In the genomic region with DNA sequence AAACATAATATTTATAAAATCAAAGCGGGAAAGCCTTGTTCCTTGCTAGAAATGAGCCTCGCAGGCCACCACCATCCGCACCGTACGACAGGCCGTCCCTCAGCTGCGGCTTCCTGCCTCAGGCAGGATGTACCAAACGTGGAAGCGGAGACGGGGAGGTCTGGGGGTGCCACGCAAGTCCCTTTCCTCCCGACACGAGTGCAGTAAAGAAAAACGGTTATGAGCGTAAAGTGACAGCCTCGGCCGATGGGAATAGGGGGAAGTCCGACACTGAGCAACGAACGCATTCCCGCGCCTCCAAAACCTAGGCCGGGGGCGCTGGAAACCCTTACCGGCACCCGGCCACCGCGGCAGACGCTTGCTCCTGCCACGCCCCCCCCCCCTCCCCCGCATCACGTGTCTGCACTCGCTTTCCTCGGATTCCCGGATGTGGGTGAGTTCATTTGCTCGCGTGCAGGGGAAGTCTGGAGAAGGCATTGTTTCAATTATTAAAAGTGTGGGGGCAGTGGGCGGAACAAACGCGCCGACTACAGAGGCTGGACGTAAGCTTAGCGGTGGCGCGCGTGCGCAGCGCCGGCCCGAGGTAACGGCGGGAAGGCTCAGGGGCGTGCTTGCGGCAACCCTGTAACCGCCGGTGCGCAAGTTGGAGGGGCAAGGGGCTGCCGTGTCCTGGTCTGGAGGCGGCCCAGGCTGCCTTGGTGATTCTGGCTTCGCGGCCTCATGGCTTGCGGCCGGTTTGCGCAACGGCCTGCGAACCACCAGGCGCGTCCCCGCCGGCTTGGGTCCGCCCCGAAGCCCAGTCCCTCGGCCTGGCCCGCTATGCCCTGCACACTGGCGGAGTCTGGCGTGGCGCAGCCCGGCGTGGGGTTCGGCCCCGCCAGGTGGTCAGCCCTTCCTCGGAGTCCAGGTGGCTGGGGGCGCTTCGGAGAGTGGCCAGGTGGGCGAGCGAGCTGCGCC, we compare ENCODE assay signal across 8 cellular contexts. TPM values are rescaled to one million over a fixed set of nuclear protein-coding genes. Genes with fewer than 3 reads are reported as not detected.
A peak's percentile ranks its signal among the peaks of the same experiment; 100 is the strongest.
DNase-seq lines count a peak whose midpoint lies in the region; ATAC-seq and TF ChIP-seq lines count a peak whose summit lies in the region.

A gene with protein sequence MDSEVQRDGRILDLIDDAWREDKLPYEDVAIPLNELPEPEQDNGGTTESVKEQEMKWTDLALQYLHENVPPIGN (minus strand): TSS at position 366 of the 957 bp plus-strand sequence. CDS start 3,081 bp downstream, outside the sequence.
A gene (plus strand): TSS at position 438 of the 957 bp plus-strand sequence. CDS start 9,264 bp downstream, outside the sequence.

- H3K4me3 ChIP-seq in GM12865 (ENCODE audit: low read depth, low read length) (peak within 1 kb of the TSS; percentile 95), cardiac muscle cell (peak within 1 kb of the TSS; percentile 69), trophoblast cell (ENCODE audit: low read depth, low read length) (peak within 1 kb of the TSS; percentile 90), transverse colon (peak within 1 kb of the TSS; percentile 72 to 81 (median 78))

- H3K9me3 ChIP-seq in cardiac muscle cell (ENCODE audit: low read depth) (no peaks in the 10 kb centered on the region), trophoblast cell (ENCODE audit: insufficient read depth, low read depth, low read length) (no peaks in the 10 kb centered on the region), transverse colon (no peaks in the 10 kb centered on the region)

- peak within 1 kb of the TSS; percentile 82 for H4K12ac ChIP-seq in trophoblast cell (ENCODE audit: low read depth, low read length)

- H4K8ac ChIP-seq in trophoblast cell (ENCODE audit: low read depth, low read length) = peak within 1 kb of the TSS; percentile 93

- H3K36me3 Mint-ChIP-seq in activated naive CD8-positive, alpha-beta T cell treated with anti-CD3 and anti-CD28 coated beads, Interleukin-2, amount 50 U/mL, for 24 hours (ENCODE audit: low read depth) = peaks cover 22% of the 10 kb centered on the region

- no peak for TF ChIP-seq EP300 in transverse colon (IDR thresholded peaks at IDR 0.05; ENCODE audit: low read depth)

- H3K79me2 ChIP-seq in trophoblast cell (ENCODE audit: control insufficient read depth, insufficient read depth, low read length, poor library complexity) = peaks cover 7% of the 10 kb centered on the region

- peak within 1 kb of the TSS; percentile 92 for H2AFZ ChIP-seq in trophoblast cell (ENCODE audit: insufficient read depth, low read length, poor library complexity)

- ATAC-seq in HG02763 (IDR thresholded peaks at IDR 0.05; ENCODE audit: unreplicated experiment) = peak; percentile 81
- peak; percentile 85 for ATAC-seq in activated naive CD8-positive, alpha-beta T cell treated with anti-CD3 and anti-CD28 coated beads, Interleukin-2, amount 50 U/mL, for 24 hours

- H3K4me1 ChIP-seq in cardiac muscle cell (ENCODE audit: low read depth) (peaks cover 17% of the 10 kb centered on the region), trophoblast cell (ENCODE audit: control insufficient read depth in 1 of 2, insufficient read depth in 2 of 2, low read length in 2 of 2) (peaks cover 5 to 12% of the 10 kb centered on the region in 2 experiments), transverse colon (peaks cover 6 to 32% (median 26%) of the 10 kb centered on the region in 4 donors)

- TF ChIP-seq CTCF in GM12865 (IDR thresholded peaks at IDR 0.05; ENCODE audit: insufficient read depth, low read depth, low read length, missing control alignments) = no peak
- no peak for TF ChIP-seq CTCF in cardiac muscle cell (IDR thresholded peaks at IDR 0.05; ENCODE audit: low read depth, low read length)
- peak in 1 of 5 experiments; percentile 26 for TF ChIP-seq CTCF in transverse colon (IDR thresholded peaks at IDR 0.05)

- H4K91ac ChIP-seq in trophoblast cell (ENCODE audit: low read depth, low read length) = peak within 1 kb of the TSS; percentile 91

- peak within 1 kb of the TSS; percentile 90 for H3K4ac ChIP-seq in trophoblast cell (ENCODE audit: low read depth, low read length)

- peak within 1 kb of the TSS; percentile 76 for H2AK5ac ChIP-seq in trophoblast cell (ENCODE audit: low read length)

- peak within 1 kb of the TSS; percentile 97 for H3K27ac Mint-ChIP-seq in activated naive CD8-positive, alpha-beta T cell treated with anti-CD3 and anti-CD28 coated beads, Interleukin-2, amount 50 U/mL, for 24 hours

- DNase-seq in GM12865 (ENCODE audit: low read depth) = peak; percentile 99
- DNase-seq in NCI-H1417 treated with DMSO at 0.1 percent for 48 hours (lab: John Stamatoyannopoulos, UW) = peak; percentile 93
- DNase-seq in SW480 (ENCODE audit: low spot score) = peak; percentile 99
- DNase-seq in activated naive CD8-positive, alpha-beta T cell treated with anti-CD3 and anti-CD28 coated beads, Interleukin-2, amount 50 U/mL, for 24 hours = peak; percentile 89
- DNase-seq in cardiac muscle cell (ENCODE audit: low read depth in 1 of 2, low spot score in 1 of 2) = peak; percentile 97 to 100
- DNase-seq in trophoblast cell = peak; percentile 90 to 96
- DNase-seq in transverse colon = peak; percentile 95

- peak within 1 kb of the TSS; percentile 89 for H3K18ac ChIP-seq in trophoblast cell (ENCODE audit: low read length)

- in situ Hi-C loops in transverse colon (cut with MboI; ENCODE audit: low pct_ligation_motif_present in 1 of 4, low pct_unique_long_range_greater_than_20kb in 1 of 4, low sequenced_read_pairs in 3 of 4) = no loop called here

- H3K36me3 ChIP-seq in cardiac muscle cell (peaks cover 15% of the 10 kb centered on the region), trophoblast cell (ENCODE audit: control insufficient read depth in 1 of 2, insufficient read depth in 2 of 2, low read length in 2 of 2) (peaks cover 0 to 11% of the 10 kb centered on the region in 2 experiments), transverse colon (peaks cover 0 to 12% (median 4%) of the 10 kb centered on the region in 4 donors)

- peaks cover 14% of the 10 kb centered on the region for H3K79me1 ChIP-seq in trophoblast cell (ENCODE audit: low read length)

- peak within 1 kb of the TSS; percentile 88 for H2BK5ac ChIP-seq in trophoblast cell (ENCODE audit: low read depth, low read length, poor library complexity)

- peak within 1 kb of the TSS; percentile 90 for H3K9ac ChIP-seq in trophoblast cell (ENCODE audit: low read length)

- H2BK12ac ChIP-seq in trophoblast cell (ENCODE audit: low read length) = no peak within 1 kb of the TSS

- H3K4me2 ChIP-seq in trophoblast cell (ENCODE audit: low read length) = peak within 1 kb of the TSS; percentile 89

- H3K4me3 Mint-ChIP-seq in activated naive CD8-positive, alpha-beta T cell treated with anti-CD3 and anti-CD28 coated beads, Interleukin-2, amount 50 U/mL, for 24 hours = peak within 1 kb of the TSS; percentile 94

- WGBS in trophoblast cell (ENCODE audit: extremely low coverage, insufficient coverage, insufficient read length) = no CpG with 5 or more reads among the region's 87 CpGs
- 0 to 1% methylated on average over 11 to 54 of the region's 87 CpGs for WGBS in transverse colon (ENCODE audit: low coverage in 1 of 2), 2 donors

- peak within 1 kb of the TSS; percentile 76 for H2BK120ac ChIP-seq in trophoblast cell (ENCODE audit: insufficient read depth, low read length, poor library complexity)

- no peak within 1 kb of the TSS for H3K23ac ChIP-seq in trophoblast cell (ENCODE audit: low read length)

- peak within 1 kb of the TSS; percentile 91 for H3K27ac ChIP-seq in cardiac muscle cell
- H3K27ac ChIP-seq in trophoblast cell (ENCODE audit: low read depth, low read length) = peak within 1 kb of the TSS; percentile 95
- peak within 1 kb of the TSS; percentile 94 to 97 (median 97) for H3K27ac ChIP-seq in transverse colon

- H3K4me1 Mint-ChIP-seq in activated naive CD8-positive, alpha-beta T cell treated with anti-CD3 and anti-CD28 coated beads, Interleukin-2, amount 50 U/mL, for 24 hours = peaks cover 48% of the 10 kb centered on the region

- intact Hi-C loops in transverse colon (cut with DNase I; ENCODE audit: low total_unique reads) = no loop called here

- peak; percentile 72 for TF ChIP-seq POLR2A in transverse colon (IDR thresholded peaks at IDR 0.05)

- no peaks in the 10 kb centered on the region for H3K27me3 Mint-ChIP-seq in activated naive CD8-positive, alpha-beta T cell treated with anti-CD3 and anti-CD28 coated beads, Interleukin-2, amount 50 U/mL, for 24 hours

- no peaks in the 10 kb centered on the region for H3K9me3 Mint-ChIP-seq in activated naive CD8-positive, alpha-beta T cell treated with anti-CD3 and anti-CD28 coated beads, Interleukin-2, amount 50 U/mL, for 24 hours

- H3K14ac ChIP-seq in trophoblast cell (ENCODE audit: low read length) = peak within 1 kb of the TSS; percentile 94

- H3K27me3 ChIP-seq in cardiac muscle cell (no peaks in the 10 kb centered on the region), trophoblast cell (ENCODE audit: insufficient read depth, low read length) (no peaks in the 10 kb centered on the region), transverse colon (no peaks in the 10 kb centered on the region)

RNA-seq across cellular contexts. Expression of the first gene that starts in this region (rescaled TPM):
- 44.9 and 49.6 TPM in 2 replicates for total RNA-seq in cardiac muscle cell
- 145 and 157 TPM in 2 replicates for polyA plus RNA-seq in cardiac muscle cell
- polyA plus RNA-seq in trophoblast cell (2013) = 33.6 and 35.5 TPM in 2 replicates
- total RNA-seq in transverse colon = 10 to 100 TPM in 3 of 4 donors, 1 to 10 TPM in 1; 5.6 to 81.0 (median 29.3) TPM

RNA-seq across cellular contexts. Expression of the second gene that starts in this region (rescaled TPM):
- total RNA-seq in cardiac muscle cell (19.9 and 51.2 TPM in 2 replicates), transverse colon (10 to 100 TPM; 12.1 to 29.2 (median 16.9) TPM)
- polyA plus RNA-seq in cardiac muscle cell = 36.6 and 46.4 TPM in 2 replicates
- 22.4 and 24.0 TPM in 2 replicates for polyA plus RNA-seq in trophoblast cell (2013)

Comparison
In these comparisons a context has a peak if more than half of its experiments do, and no peak if none do; other contexts are left out.
1. Peak in every context shown above with its lines: DNase-seq, ATAC-seq, H3K4me3 ChIP-seq and H3K27ac ChIP-seq.